ENCODE assay signal across 21 cellular contexts in genomic region chr20:62528983-62529891, GRCh38. TPM values are rescaled to one million over a fixed set of nuclear protein-coding genes. Genes with fewer than 3 reads are reported as not detected.
DNase-seq lines count a peak whose midpoint lies in the region; ATAC-seq and TF ChIP-seq lines count a peak whose summit lies in the region.
"Had no signal": no experiment of that assay in that cellular context is flagged by ENCODE, and none has a peak within 500 bp of the region (broad histone marks: within the 10 kb centered on the region; RNA-seq: fewer than 3 reads in every experiment).

No MANE protein-coding gene starts in this region.

- peak overlapping the region; percentile 90 for H3K27ac ChIP-seq in cardiac muscle cell
- H3K27ac ChIP-seq in neural progenitor cell = no peak overlapping the region
- no peak overlapping the region for H3K27ac ChIP-seq in ascending aorta
- H3K27ac ChIP-seq: GM23248, RWPE1, SJSA1 had no signal

- no peak overlapping the region for H3K4me2 ChIP-seq in neural progenitor cell

- H3K36me3 Mint-ChIP-seq in neural progenitor cell = no peaks in the 10 kb centered on the region
- H3K36me3 Mint-ChIP-seq: CD8-positive, alpha-beta T cell had no signal

- H3K4me3 ChIP-seq in cardiac muscle cell = no peak overlapping the region
- H3K4me3 ChIP-seq in neural progenitor cell = no peak overlapping the region
- H3K4me3 ChIP-seq in ascending aorta = no peak overlapping the region
- H3K4me3 ChIP-seq: GM23248, SJSA1 had no signal

- H3F3A ChIP-seq in neural progenitor cell (ENCODE audit: low read depth) = peaks cover 8% of the 10 kb centered on the region

- no peaks in the 10 kb centered on the region for H3K9me3 ChIP-seq in cardiac muscle cell (ENCODE audit: low read depth)
- H3K9me3 ChIP-seq in neural progenitor cell (ENCODE audit: low read depth) = no peaks in the 10 kb centered on the region
- H3K9me3 ChIP-seq in ascending aorta = no peaks in the 10 kb centered on the region
- H3K9me3 ChIP-seq: BE2C, SJSA1 had no signal

- H3K27ac Mint-ChIP-seq in neural progenitor cell = peak overlapping the region; percentile 89
- H3K27ac Mint-ChIP-seq: CD8-positive, alpha-beta T cell had no signal

- ATAC-seq in Right ventricle myocardium inferior = no peak
- peak; percentile 60 for ATAC-seq in left ventricle myocardium superior
- ATAC-seq: CD8-positive, alpha-beta T cell; PC-3 had no signal

- H3K27me3 Mint-ChIP-seq in neural progenitor cell (ENCODE audit: insufficient read depth, low read depth) = peaks cover 8% of the 10 kb centered on the region

- H3K4me1 ChIP-seq in cardiac muscle cell (ENCODE audit: low read depth) (peaks cover 33% of the 10 kb centered on the region), neural progenitor cell (peaks cover 10% of the 10 kb centered on the region), ascending aorta (no peaks in the 10 kb centered on the region)
- H3K4me1 ChIP-seq: BE2C, SJSA1 had no signal

- no peak overlapping the region for H2AFZ ChIP-seq in neural progenitor cell (replicated peaks)
- H2AFZ ChIP-seq: GM23248 had no signal

- H3K36me3 ChIP-seq in cardiac muscle cell (no peaks in the 10 kb centered on the region), neural progenitor cell (no peaks in the 10 kb centered on the region), ascending aorta (no peaks in the 10 kb centered on the region)
- H3K36me3 ChIP-seq: BE2C, SJSA1 had no signal

- no peak overlapping the region for H3K9ac ChIP-seq in neural progenitor cell
- H3K9ac ChIP-seq: GM23248 had no signal

- no peak overlapping the region for H3K4me3 Mint-ChIP-seq in neural progenitor cell
- H3K4me3 Mint-ChIP-seq: CD8-positive, alpha-beta T cell had no signal

- no peaks in the 10 kb centered on the region for H4K20me1 ChIP-seq in neural progenitor cell (ENCODE audit: low read depth)

- in situ Hi-C loops in KBM-7 (cut with MboI; ENCODE audit: low pct_unique_long_range_greater_than_20kb, low sequenced_read_pairs) = no loop called here

- H3K79me2 ChIP-seq in neural progenitor cell (ENCODE audit: low read depth) = no peaks in the 10 kb centered on the region

- DNase-seq in cardiac muscle cell (ENCODE audit: low read depth in 1 of 2, low spot score in 1 of 2) (no peak), Right ventricle myocardium inferior (ENCODE audit: missing footprints) (no peak), left ventricle myocardium superior (no peak), neural progenitor cell (ENCODE audit: low spot score) (no peak), ascending aorta (ENCODE audit: low spot score in 2 of 2) (no peak), NK-92 (lab: John Stamatoyannopoulos, UW; ENCODE audit: unreplicated experiment) (no peak), KBM-7 (no peak)
- no peak for DNase-seq in stimulated activated CD8-positive, alpha-beta memory T cell treated with anti-CD3 and anti-CD28 coated beads, Interleukin-4, amount 100 ng/mL, for 48 hours
- DNase-seq: 8988T; BE2C; CD8-positive, alpha-beta T cell; DND-41; GM23248; KG1; NCI-H1436 treated with DMSO at 0.1 percent for 48 hours; NCI-H2029 treated with DMSO at 0.1 percent for 48 hours; NCI-H2171 treated with DMSO at 0.1 percent for 48 hours; NCI-H446 treated with DMSO at 0.1 percent for 48 hours; PC-3 had no signal

- peaks cover 28% of the 10 kb centered on the region for H3K4me1 Mint-ChIP-seq in neural progenitor cell

- H3K9me3 Mint-ChIP-seq in neural progenitor cell = peaks cover 2% of the 10 kb centered on the region
- H3K9me3 Mint-ChIP-seq: CD8-positive, alpha-beta T cell had no signal

- no peak for TF ChIP-seq CTCF in cardiac muscle cell (IDR thresholded peaks at IDR 0.05; ENCODE audit: low read depth, low read length)
- no peak for TF ChIP-seq CTCF in neural progenitor cell (IDR thresholded peaks at IDR 0.05)
- TF ChIP-seq CTCF in ascending aorta (IDR thresholded peaks at IDR 0.05) = no peak

- H3K27me3 ChIP-seq in cardiac muscle cell (no peaks in the 10 kb centered on the region), neural progenitor cell (no peaks in the 10 kb centered on the region), ascending aorta (no peaks in the 10 kb centered on the region)
- H3K27me3 ChIP-seq: BE2C had no signal

- intact Hi-C loops in Right ventricle myocardium inferior (cut with DNase I) (loop anchor here (1.0 kb wide), 1 partner anchor 21 kb away; no protein-coding TSS in a partner anchor), left ventricle myocardium superior (cut with micrococcal nuclease) (no loop called here), ascending aorta (cut with DNase I) (no loop called here)

RNA-seq across cellular contexts. Expression of gene GATA5, which starts 53.4 kb away (rescaled TPM):
- total RNA-seq in cardiac muscle cell (79.0 and 103 TPM in 2 replicates), Right ventricle myocardium inferior (1.7 TPM), left ventricle myocardium superior (18.1 TPM), neural progenitor cell (ENCODE audit: low replicate concordance) (0.12 TPM in 1 of 2 replicates, not detected in the other), ascending aorta (not detected)
- polyA plus RNA-seq in cardiac muscle cell = 66.8 and 96.5 TPM in 2 replicates
- total RNA-seq: CD8-positive, alpha-beta T cell; GM23248; SJSA1 had no signal
- polyA plus RNA-seq: GM23248 had no signal
